1 cellular context compared by ENCODE assay signal in genomic region chr2:175744000-175744399, GRCh38.
TF ChIP-seq lines count a peak whose summit lies in the region.

No MANE protein-coding gene starts in this region.

TF ChIP-seq in HEK293, 187 proteins besides CTCF, POLR2A, EP300 and RAD21 (continued from another document):
- TF ChIP-seq ZNF280D (tag by site-specific recombination; IDR thresholded peaks at IDR 0.05), result no peak
TF ChIP-seq in HEK293: peak in this region for 1.
